ENCODE assay signal across 1 cellular context in genomic region chr14:51609251-51609986, GRCh38.
TF ChIP-seq lines count a peak whose summit lies in the region.

No MANE protein-coding gene starts in this region.

TF ChIP-seq in GM23338, 12 proteins besides CTCF, POLR2A, EP300 and RAD21 (continued from another document):
- TF ChIP-seq REST (IDR thresholded peaks at IDR 0.05; ENCODE audit: unreplicated experiment): no peak
- no peak for TF ChIP-seq EZH2 (IDR thresholded peaks at IDR 0.05; ENCODE audit: low read depth, unreplicated experiment)
- TF ChIP-seq JUNB (IDR thresholded peaks at IDR 0.05; ENCODE audit: unreplicated experiment): no peak
- no peak for TF ChIP-seq EZH2phosphoT487 (IDR thresholded peaks at IDR 0.05; ENCODE audit: unreplicated experiment)
- TF ChIP-seq ETS1 (IDR thresholded peaks at IDR 0.05): no peak
- no peak for TF ChIP-seq CREB1 (CRISPR knock-in tag; IDR thresholded peaks at IDR 0.05; ENCODE audit: low read depth)
- no peak for TF ChIP-seq ZNF462 (CRISPR knock-in tag; IDR thresholded peaks at IDR 0.05)
- no peak for TF ChIP-seq NANOG (IDR thresholded peaks at IDR 0.05; ENCODE audit: borderline replicate concordance)
- TF ChIP-seq STAT1 (IDR thresholded peaks at IDR 0.05; ENCODE audit: unreplicated experiment): no peak
